In genomic region chr1:51276286-51276685, GRCh38 we compare ENCODE assay signal across 18 cellular contexts. TPM values are rescaled to one million over a fixed set of nuclear protein-coding genes. Genes with fewer than 3 reads are reported as not detected.
DNase-seq lines count a peak whose midpoint lies in the region; ATAC-seq, FAIRE-seq and TF ChIP-seq lines count a peak whose summit lies in the region.
"Had no signal": no experiment of that assay in that cellular context is flagged by ENCODE, and none has a peak within 500 bp of the region (broad histone marks: within the 10 kb centered on the region; RNA-seq: fewer than 3 reads in every experiment).

No MANE protein-coding gene starts in this region.

- H3K27ac ChIP-seq in endodermal cell (ENCODE audit: low read depth, low read length) = no peak overlapping the region
- H3K27ac ChIP-seq: 22Rv1 had no signal

- H3K4me3 ChIP-seq in endodermal cell (ENCODE audit: low read length) = no peak overlapping the region
- H3K4me3 ChIP-seq: GM23338 had no signal

- H3K27me3 Mint-ChIP-seq in endodermal cell (ENCODE audit: insufficient read depth) = no peaks in the 10 kb centered on the region
- H3K27me3 Mint-ChIP-seq: CD4-positive, CD25-positive, alpha-beta regulatory T cell had no signal

- H3K4me1 Mint-ChIP-seq in endodermal cell = peaks cover 8% of the 10 kb centered on the region
- H3K4me1 Mint-ChIP-seq: GM23338 had no signal

- H3K36me3 ChIP-seq in endodermal cell (ENCODE audit: control insufficient read depth, insufficient read depth, low read length) = peaks cover 29% of the 10 kb centered on the region
- H3K36me3 ChIP-seq: BE2C had no signal

- ATAC-seq in GM21360 (IDR thresholded peaks at IDR 0.05; ENCODE audit: unreplicated experiment) (no peak), GM19395 (IDR thresholded peaks at IDR 0.05; ENCODE audit: unreplicated experiment) (no peak), HG02610 (IDR thresholded peaks at IDR 0.05; ENCODE audit: unreplicated experiment) (no peak)
- ATAC-seq: GM23338, Right ventricle myocardium inferior had no signal

- WGBS in endodermal cell (ENCODE audit: insufficient coverage in 1 of 2, insufficient read length in 1 of 2), 2 experiments = 92 to 94% methylated on average over 6 to 7 of the region's 7 CpGs

- no peaks in the 10 kb centered on the region for H3K27me3 ChIP-seq in endodermal cell (ENCODE audit: control insufficient read depth, insufficient read depth, low read length, poor library complexity, severe bottlenecking)
- H3K27me3 ChIP-seq: BE2C had no signal

- peak; percentile 71 for FAIRE-seq in RCC 7860 (lab: Jason Lieb, UNC)

- TF ChIP-seq CTCF in endodermal cell (conservative IDR thresholded peaks at IDR 0.05) = no peak

- peak overlapping the region; percentile 52 for H3K27ac Mint-ChIP-seq in endodermal cell
- H3K27ac Mint-ChIP-seq: GM23338 had no signal

- H3K9ac ChIP-seq in endodermal cell (ENCODE audit: extremely low read depth, low read length, poor library complexity, severe bottlenecking) = no peak overlapping the region

- no peaks in the 10 kb centered on the region for H3K9me3 ChIP-seq in endodermal cell (ENCODE audit: control insufficient read depth, low read length)
- H3K9me3 ChIP-seq: BE2C had no signal

- H3K36me3 Mint-ChIP-seq in endodermal cell (ENCODE audit: low read depth) = peaks cover 30% of the 10 kb centered on the region

- no peaks in the 10 kb centered on the region for H3K4me1 ChIP-seq in endodermal cell (ENCODE audit: control insufficient read depth, insufficient read depth, low read length)
- H3K4me1 ChIP-seq: BE2C had no signal

- peak; percentile 84 for DNase-seq in NCI-H2029 treated with DMSO at 0.1 percent for 48 hours (lab: John Stamatoyannopoulos, UW)
- no peak for DNase-seq in NCI-H2029 (lab: John Stamatoyannopoulos, UW)
- peak; percentile 73 for DNase-seq in DMS79 (lab: John Stamatoyannopoulos, UW)
- peak; percentile 67 for DNase-seq in RCC 7860 (ENCODE audit: low spot score)
- no peak for DNase-seq in endodermal cell
- DNase-seq: BE2C; CD4-positive, CD25-positive, alpha-beta regulatory T cell; COR-L47; NCI-H1092 treated with DMSO at 0.1 percent for 48 hours; NCI-H2081 treated with DMSO at 0.1 percent for 48 hours; NCI-H526 had no signal

- no peaks in the 10 kb centered on the region for H3K9me3 Mint-ChIP-seq in endodermal cell
- H3K9me3 Mint-ChIP-seq: CD4-positive, CD25-positive, alpha-beta regulatory T cell; GM23338 had no signal

- no peak overlapping the region for H3K4me3 Mint-ChIP-seq in endodermal cell
- H3K4me3 Mint-ChIP-seq: CD4-positive, CD25-positive, alpha-beta regulatory T cell; GM23338 had no signal

RNA-seq across cellular contexts. Expression of gene RNF11, which starts 40.2 kb away (rescaled TPM):
- total RNA-seq in endodermal cell = 100 to 1,000 TPM in 1 of 2 donors, 10 to 100 TPM in 1; 84.1 to 103 TPM
- 68.5 TPM for polyA plus RNA-seq in endodermal cell (2013, experiment 1 of 2)
- polyA plus RNA-seq in endodermal cell (2013, experiment 2 of 2) = 68.6 TPM

RNA-seq across cellular contexts. Expression of gene TTC39A, which starts 54.1 kb away (rescaled TPM):
- total RNA-seq in endodermal cell = 10 to 100 TPM; 12.8 to 20.7 TPM
- 2.1 TPM for polyA plus RNA-seq in endodermal cell (2013, experiment 1 of 2)
- 4.3 TPM for polyA plus RNA-seq in endodermal cell (2013, experiment 2 of 2)
- total RNA-seq: CD4-positive, CD25-positive, alpha-beta regulatory T cell; LHCN-M2 had no signal

Comparison
In these comparisons a context has a peak if more than half of its experiments do, and no peak if none do; other contexts are left out.
1. DNase-seq: peak in NCI-H2029 treated with DMSO at 0.1 percent for 48 hours (single experiment), DMS79 (single experiment) and RCC 7860 (single experiment); none in NCI-H2029 (single experiment) and endodermal cell (single experiment).